ENCODE assay signal across 8 cellular contexts in genomic region chr16:48231675-48232214, GRCh38. TPM values are rescaled to one million over a fixed set of nuclear protein-coding genes. Genes with fewer than 3 reads are reported as not detected.
DNase-seq lines count a peak whose midpoint lies in the region; ATAC-seq and TF ChIP-seq lines count a peak whose summit lies in the region.

No MANE protein-coding gene starts in this region.

- TF ChIP-seq CTCF in cardiac fibroblast (IDR thresholded peaks at IDR 0.05; ENCODE audit: low read depth, low read length): peak; percentile 72

- ATAC-seq in HG02870 (IDR thresholded peaks at IDR 0.05; ENCODE audit: unreplicated experiment): peak; percentile 63
- peak; percentile 33 to 56 for ATAC-seq in naive thymus-derived CD8-positive, alpha-beta T cell
- ATAC-seq in HG03025 (IDR thresholded peaks at IDR 0.05; ENCODE audit: low FRiP score, unreplicated experiment): no peak

- H3K9me3 Mint-ChIP-seq in activated T-cell treated with anti-CD3 and anti-CD28 coated beads, Interleukin-2, amount 50 U/mL, for 24 hours: no peaks in the 10 kb centered on the region
- no peaks in the 10 kb centered on the region for H3K9me3 Mint-ChIP-seq in naive thymus-derived CD8-positive, alpha-beta T cell

- peaks cover 8% of the 10 kb centered on the region for H3K27me3 Mint-ChIP-seq in activated T-cell treated with anti-CD3 and anti-CD28 coated beads, Interleukin-2, amount 50 U/mL, for 24 hours
- H3K27me3 Mint-ChIP-seq in naive thymus-derived CD8-positive, alpha-beta T cell: peaks cover 3 to 12% (median 7%) of the 10 kb centered on the region in 5 donors

- no peak overlapping the region for H3K4me3 ChIP-seq in cardiac fibroblast (replicated peaks in 1 of 2; ENCODE audit: low read depth in 2 of 2, low read length in 2 of 2)

- peak; percentile 43 for DNase-seq in activated T-cell treated with anti-CD3 and anti-CD28 coated beads, Interleukin-2, amount 50 U/mL, for 24 hours
- DNase-seq in activated T-cell treated with anti-CD3 and anti-CD28 coated beads for 4 hours (no peak), SHP77 (lab: John Stamatoyannopoulos, UW) (peak; percentile 14 to 40), cardiac fibroblast (ENCODE audit: low read depth in 2 of 2) (peak; percentile 61 to 63)
- DNase-seq in naive thymus-derived CD8-positive, alpha-beta T cell: peak in 5 of 10 donors; percentile 7 to 39 (median 18)
- DNase-seq in activated effector memory CD4-positive, alpha-beta T cell treated with Interleukin-2 at 50 U/mL for 16 hours: no peak

- peak overlapping the region; percentile 87 for H3K27ac Mint-ChIP-seq in activated T-cell treated with anti-CD3 and anti-CD28 coated beads, Interleukin-2, amount 50 U/mL, for 24 hours
- no peak overlapping the region for H3K27ac Mint-ChIP-seq in naive thymus-derived CD8-positive, alpha-beta T cell

- no peak overlapping the region for H3K4me3 Mint-ChIP-seq in activated T-cell treated with anti-CD3 and anti-CD28 coated beads, Interleukin-2, amount 50 U/mL, for 24 hours
- H3K4me3 Mint-ChIP-seq in naive thymus-derived CD8-positive, alpha-beta T cell: no peak overlapping the region

- H3K36me3 Mint-ChIP-seq in activated T-cell treated with anti-CD3 and anti-CD28 coated beads, Interleukin-2, amount 50 U/mL, for 24 hours (ENCODE audit: low read depth): no peaks in the 10 kb centered on the region
- no peaks in the 10 kb centered on the region for H3K36me3 Mint-ChIP-seq in naive thymus-derived CD8-positive, alpha-beta T cell

- peaks cover 24% of the 10 kb centered on the region for H3K4me1 Mint-ChIP-seq in activated T-cell treated with anti-CD3 and anti-CD28 coated beads, Interleukin-2, amount 50 U/mL, for 24 hours (ENCODE audit: low read depth)
- no peaks in the 10 kb centered on the region for H3K4me1 Mint-ChIP-seq in naive thymus-derived CD8-positive, alpha-beta T cell

- POLR2A ChIA-PET in naive thymus-derived CD8-positive, alpha-beta T cell (lab: Charles Lee): interaction anchor here (0.6 kb wide), 1 partner anchor 9 kb away, joined by 6 read pairs; no protein-coding TSS in a partner anchor

RNA-seq across cellular contexts. Expression of gene LONP2, which starts 12.4 kb away (rescaled TPM):
- total RNA-seq in naive thymus-derived CD8-positive, alpha-beta T cell: 100 to 1,000 TPM; 104 to 114 TPM
- polyA plus RNA-seq in naive thymus-derived CD8-positive, alpha-beta T cell: 10 to 100 TPM; 37.2 to 44.5 (median 37.3) TPM

RNA-seq across cellular contexts. Expression of gene ABCC11, which starts 15.6 kb away (rescaled TPM):
- under 1 TPM in 1 of 2 experiments, not detected in 1; 0.26 TPM for total RNA-seq in naive thymus-derived CD8-positive, alpha-beta T cell
- polyA plus RNA-seq in naive thymus-derived CD8-positive, alpha-beta T cell: under 1 TPM in 1 of 3 donors, not detected in 2; 0.05 TPM

Comparison
In these comparisons a context has a peak if more than half of its experiments do, and no peak if none do; other contexts are left out.
1. DNase-seq: peak in activated T-cell treated with anti-CD3 and anti-CD28 coated beads, Interleukin-2, amount 50 U/mL, for 24 hours (single experiment), SHP77 (2 of 2) and cardiac fibroblast (2 of 2); none in activated T-cell treated with anti-CD3 and anti-CD28 coated beads for 4 hours (single experiment) and activated effector memory CD4-positive, alpha-beta T cell treated with Interleukin-2 at 50 U/mL for 16 hours (single experiment).